Comparison of ENCODE assay signal across 18 cellular contexts in genomic region chr11:19734171-19734570, GRCh38. TPM values are rescaled to one million over a fixed set of nuclear protein-coding genes. Genes with fewer than 3 reads are reported as not detected.
DNase-seq lines count a peak whose midpoint lies in the region; TF ChIP-seq lines count a peak whose summit lies in the region.
"Had no signal": no experiment of that assay in that cellular context is flagged by ENCODE, and none has a peak within 500 bp of the region (broad histone marks: within the 10 kb centered on the region; RNA-seq: fewer than 3 reads in every experiment).

No MANE protein-coding gene starts in this region.

- no peak overlapping the region for H3K9ac ChIP-seq in rectal smooth muscle tissue (ENCODE audit: low read length)

- WGBS in transverse colon (ENCODE audit: low coverage in 1 of 2), 2 donors: 83 to 95% methylated on average over 2 of the region's 2 CpGs

- DNase-seq in DMS 273 (lab: John Stamatoyannopoulos, UW; ENCODE audit: unreplicated experiment) (peak; percentile 15), DMS 273 treated with DMSO at 0.1 percent for 48 hours (lab: John Stamatoyannopoulos, UW) (no peak), fibroblast of gingiva (ENCODE audit: low read depth) (peak; percentile 51), transverse colon (no peak), SIG-M5 (lab: John Stamatoyannopoulos, UW) (no peak), RPMI8226 (no peak), NCI-H446 treated with DMSO at 0.1 percent for 48 hours (lab: John Stamatoyannopoulos, UW) (no peak)
- DNase-seq: DMS153, GF-D8, NCI-H1694 treated with DMSO at 0.1 percent for 48 hours, NCI-H2107, NCI-H524 treated with DMSO at 0.1 percent for 48 hours, PC-3, SJCRH30 had no signal

- TF ChIP-seq EP300 in transverse colon (IDR thresholded peaks at IDR 0.05; ENCODE audit: low read depth): no peak

- no peaks in the 10 kb centered on the region for H3K9me3 ChIP-seq in transverse colon
- H3K9me3 ChIP-seq: SJCRH30 had no signal

- H3K27me3 ChIP-seq in rectal smooth muscle tissue (ENCODE audit: control insufficient read depth, insufficient read depth, low read length) (no peaks in the 10 kb centered on the region), transverse colon (no peaks in the 10 kb centered on the region)
- H3K27me3 ChIP-seq: SJCRH30 had no signal

- H3K4me3 ChIP-seq in rectal smooth muscle tissue (ENCODE audit: low read length): peak overlapping the region; percentile 5
- no peak overlapping the region for H3K4me3 ChIP-seq in transverse colon
- H3K4me3 ChIP-seq: K562, SJCRH30 had no signal

- intact Hi-C loops in transverse colon (cut with DNase I; ENCODE audit: low total_unique reads): no loop called here

- TF ChIP-seq POLR2A in transverse colon (IDR thresholded peaks at IDR 0.05): no peak

- no peak for TF ChIP-seq CTCF in transverse colon (IDR thresholded peaks at IDR 0.05)

- H3K36me3 ChIP-seq in rectal smooth muscle tissue (ENCODE audit: control insufficient read depth, insufficient read depth, low read length): no peaks in the 10 kb centered on the region
- no peaks in the 10 kb centered on the region for H3K36me3 ChIP-seq in transverse colon
- H3K36me3 ChIP-seq: SJCRH30 had no signal

- peaks cover 37% of the 10 kb centered on the region for H3K4me1 ChIP-seq in rectal smooth muscle tissue (ENCODE audit: control insufficient read depth, insufficient read depth, low read length)
- H3K4me1 ChIP-seq in transverse colon: peaks cover 0 to 13% (median 3%) of the 10 kb centered on the region in 4 donors

- H3K27ac ChIP-seq in rectal smooth muscle tissue (ENCODE audit: low read depth, low read length): peak overlapping the region; percentile 78
- H3K27ac ChIP-seq in transverse colon: peak overlapping the region in 3 of 4 donors; percentile 55 to 67 (median 64)
- H3K27ac ChIP-seq: 22Rv1, RWPE1, SJCRH30 had no signal

- in situ Hi-C loops in transverse colon (cut with MboI; ENCODE audit: low pct_ligation_motif_present in 1 of 4, low pct_unique_long_range_greater_than_20kb in 1 of 4, low sequenced_read_pairs in 3 of 4): loop anchor here in 2 of 4 donors (10.0 to 25.0 kb wide), 2 partner anchors 169 to 422 kb away; no protein-coding TSS in a partner anchor

RNA-seq across cellular contexts. Expression of gene NAV2, which starts 21.5 kb away (rescaled TPM):
- 10 to 100 TPM in 3 of 4 donors, 1 to 10 TPM in 1; 9.6 to 40.0 (median 23.1) TPM for total RNA-seq in transverse colon

Comparison
In these comparisons a context has a peak if more than half of its experiments do, and no peak if none do; other contexts are left out.
1. DNase-seq: peak in DMS 273 (single experiment) and fibroblast of gingiva (single experiment); none in DMS 273 treated with DMSO at 0.1 percent for 48 hours (single experiment), transverse colon (single experiment), SIG-M5 (single experiment), RPMI8226 (single experiment) and NCI-H446 treated with DMSO at 0.1 percent for 48 hours (single experiment).